In the genomic region with DNA sequence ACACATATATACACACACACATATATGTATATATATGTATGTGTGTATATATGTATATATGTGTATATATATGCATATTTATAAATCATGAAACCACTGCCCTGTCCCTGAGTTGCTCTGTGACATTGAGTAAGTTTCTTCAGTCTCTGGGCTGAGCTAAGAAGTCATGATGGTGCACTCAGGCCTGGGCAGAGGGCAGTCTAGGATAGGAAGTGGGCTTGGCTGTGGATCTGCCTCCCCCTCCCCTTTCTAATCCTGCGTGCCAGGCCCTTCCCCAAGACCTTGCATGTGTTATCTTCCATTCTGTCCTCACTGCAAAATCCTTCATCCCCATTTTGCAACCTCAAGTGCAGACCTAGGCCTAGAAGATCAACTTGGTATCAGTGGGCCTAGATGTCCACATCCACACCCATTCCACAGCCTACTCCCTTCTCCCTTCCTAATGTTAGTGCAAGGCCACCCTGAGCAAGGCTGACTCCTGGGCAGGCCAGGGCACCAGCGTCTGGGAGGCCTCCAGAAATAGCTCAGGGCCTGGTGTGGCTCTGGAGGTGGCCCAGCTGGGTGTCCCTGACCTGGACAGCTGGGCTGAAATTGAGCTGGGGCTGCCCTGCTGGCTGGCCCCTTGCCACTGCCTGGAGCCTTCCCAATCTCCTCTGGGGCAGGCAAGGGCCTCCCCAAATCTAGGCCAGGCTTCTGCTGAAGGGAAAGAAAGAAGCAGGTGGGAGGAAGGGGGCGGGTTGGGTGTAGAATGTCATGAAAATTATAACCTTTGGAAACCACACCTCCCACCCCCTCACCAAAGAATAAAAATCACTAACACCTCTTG, we compare ENCODE assay signal across 9 cellular contexts. TPM values are rescaled to one million over a fixed set of nuclear protein-coding genes. Genes with fewer than 3 reads are reported as not detected.
A peak's percentile ranks its signal among the peaks of the same experiment; 100 is the strongest.
DNase-seq lines count a peak whose midpoint lies in the region; ATAC-seq, FAIRE-seq and TF ChIP-seq lines count a peak whose summit lies in the region.
"Had no signal": no experiment of that assay in that cellular context is flagged by ENCODE, and none has a peak within 500 bp of the region (broad histone marks: within the 10 kb centered on the region; RNA-seq: fewer than 3 reads in every experiment).

No MANE protein-coding gene starts in this region.

- no peak overlapping the region for H4K8ac ChIP-seq in neuronal stem cell (ENCODE audit: low read depth, low read length)

- no peak overlapping the region for H2BK15ac ChIP-seq in neuronal stem cell (ENCODE audit: low read length)

- POLR2A ChIA-PET in PC-3 (lab: Charles Lee; ENCODE audit: unreplicated experiment), result no interaction called here

- intact Hi-C loops in PC-3 (cut with micrococcal nuclease) (no loop called here), transverse colon (cut with DNase I; ENCODE audit: low total_unique reads) (no loop called here)

- H3K4me1 ChIP-seq in PC-3 (ENCODE audit: insufficient read depth, low read length) (peaks cover 29% of the 10 kb centered on the region), neuronal stem cell (ENCODE audit: control insufficient read depth in 2 of 2, insufficient read depth in 1 of 2, low read depth in 1 of 2, low read length in 2 of 2) (peaks cover 0 to 4% of the 10 kb centered on the region in 2 donors), transverse colon (peaks cover 3 to 23% (median 10%) of the 10 kb centered on the region in 4 donors)

- H3K79me2 ChIP-seq in PC-3 (ENCODE audit: low read length), result peaks cover 57% of the 10 kb centered on the region

- TF ChIP-seq EP300 in transverse colon (IDR thresholded peaks at IDR 0.05; ENCODE audit: low read depth), result no peak

- H3K23ac ChIP-seq in neuronal stem cell (ENCODE audit: low read depth, low read length, poor library complexity), result no peak overlapping the region

- no peak overlapping the region for H3K9ac ChIP-seq in PC-3 (ENCODE audit: low read length)
- H3K9ac ChIP-seq in neuronal stem cell (ENCODE audit: low read depth, low read length, poor library complexity), result no peak overlapping the region

- H3F3A ChIP-seq in PC-3 (ENCODE audit: low read length, unreplicated experiment), result peaks cover 6% of the 10 kb centered on the region

- no peaks in the 10 kb centered on the region for H3K9me3 ChIP-seq in PC-3 (ENCODE audit: low read length)
- H3K9me3 ChIP-seq in neuronal stem cell (replicated peaks in 1 of 2; ENCODE audit: control insufficient read depth in 2 of 2, insufficient read depth in 1 of 2, low read depth in 1 of 2, low read length in 2 of 2), result peaks cover 0 to 2% of the 10 kb centered on the region in 2 donors
- H3K9me3 ChIP-seq in transverse colon, result no peaks in the 10 kb centered on the region

- no peak overlapping the region for H3K14ac ChIP-seq in neuronal stem cell (ENCODE audit: low read length)

- WGBS in neuronal stem cell (ENCODE audit: extremely low coverage in 2 of 2, insufficient read length in 2 of 2, insufficient replicate concordance in 1 of 2), 2 donors, result no CpG with 5 or more reads among the region's 3 CpGs
- WGBS in transverse colon (ENCODE audit: low coverage in 1 of 2), 2 donors, result 65 to 100% methylated on average over 1 to 3 of the region's 3 CpGs

- H3K4me3 ChIP-seq in PC-3 (ENCODE audit: low read length) (peak overlapping the region; percentile 32; the same call in 1 of the 2 replicates), neuronal stem cell (ENCODE audit: low read length in 2 of 2) (peak overlapping the region in 1 of 2 donors; percentile 59), transverse colon (no peak overlapping the region)

- H3K36me3 ChIP-seq in PC-3 (ENCODE audit: low read depth, low read length) (no peaks in the 10 kb centered on the region), neuronal stem cell (replicated peaks in 1 of 2; ENCODE audit: control insufficient read depth in 2 of 2, insufficient read depth in 2 of 2, low read length in 2 of 2) (peaks cover 0 to 2% of the 10 kb centered on the region in 2 donors), transverse colon (no peaks in the 10 kb centered on the region)

- DNase-seq in D721Med (ENCODE audit: insufficient read length, low spot score) (no peak), PC-3 (no peak), caudate nucleus (lab: John Stamatoyannopoulos, UW) (peak in 37 of 61 donors; percentile 7 to 84 (median 32)), neuronal stem cell (ENCODE audit: low spot score) (no peak), transverse colon (no peak), foreskin melanocyte (no peak)
- DNase-seq: NCI-H1436 treated with DMSO at 0.1 percent for 48 hours had no signal

- no peak overlapping the region for H2BK5ac ChIP-seq in neuronal stem cell (ENCODE audit: low read length)

- H4K20me1 ChIP-seq in PC-3 (ENCODE audit: low read length), result no peaks in the 10 kb centered on the region

- no peak for TF ChIP-seq POLR2A in transverse colon (IDR thresholded peaks at IDR 0.05)

- TF ChIP-seq CTCF in D721Med (IDR thresholded peaks at IDR 0.05; ENCODE audit: insufficient read depth, missing control alignments) (peak; percentile 13), PC-3 (conservative IDR thresholded peaks at IDR 0.05; ENCODE audit: low read depth, low read length) (no peak), transverse colon (IDR thresholded peaks at IDR 0.05) (no peak)

- peaks cover 4% of the 10 kb centered on the region for H3K79me1 ChIP-seq in neuronal stem cell (ENCODE audit: low read depth, low read length)

- H3K27me3 ChIP-seq in PC-3 (ENCODE audit: low read length) (no peaks in the 10 kb centered on the region), neuronal stem cell (ENCODE audit: control insufficient read depth in 3 of 3, insufficient read depth in 3 of 3, low read depth in 1 of 3, low read length in 3 of 3) (peaks cover 0 to 7% (median 0%) of the 10 kb centered on the region in 3 experiments), transverse colon (no peaks in the 10 kb centered on the region)

- no peak for ATAC-seq in PC-3
- no peak for ATAC-seq in GM21515 (IDR thresholded peaks at IDR 0.05; ENCODE audit: unreplicated experiment)
- ATAC-seq in GM19463 (IDR thresholded peaks at IDR 0.05; ENCODE audit: unreplicated experiment), result no peak

- H4K91ac ChIP-seq in neuronal stem cell (ENCODE audit: low read depth, low read length, poor library complexity), result no peak overlapping the region

- no peak overlapping the region for H2BK12ac ChIP-seq in neuronal stem cell (ENCODE audit: low read length)

- H3K18ac ChIP-seq in neuronal stem cell (ENCODE audit: low read length), result no peak overlapping the region

- H3K4ac ChIP-seq in neuronal stem cell (ENCODE audit: low read length), result no peak overlapping the region

- H3K4me2 ChIP-seq in PC-3 (ENCODE audit: low read length) (peak overlapping the region; percentile 48), neuronal stem cell (ENCODE audit: insufficient read depth, low read length, poor library complexity, severe bottlenecking) (no peak overlapping the region)

- H3K9me2 ChIP-seq in PC-3 (replicated peaks; ENCODE audit: low read length), result no peaks in the 10 kb centered on the region

- no TSS peak for BruUV-seq in PC-3 (replicated peaks; lab: Mats Ljungman, UMichigan)

- in situ Hi-C loops in transverse colon (cut with MboI; ENCODE audit: low pct_ligation_motif_present in 1 of 4, low pct_unique_long_range_greater_than_20kb in 1 of 4, low sequenced_read_pairs in 3 of 4), result loop anchor here in 1 of 4 donors (25.0 kb wide), 1 partner anchor 277 kb away; a partner anchor contains a TSS

- no peak overlapping the region for H2BK120ac ChIP-seq in neuronal stem cell (ENCODE audit: low read depth, low read length)

- CTCF ChIA-PET in PC-3 (lab: Charles Lee), result no interaction called here

- H2AFZ ChIP-seq in PC-3 (ENCODE audit: low read length), result no peak overlapping the region
- H2AFZ ChIP-seq in neuronal stem cell (ENCODE audit: low read length), result no peak overlapping the region

- FAIRE-seq in D721Med (lab: Jason Lieb, UNC), result no peak

- H2AK5ac ChIP-seq in neuronal stem cell (ENCODE audit: low read depth, low read length), result peak overlapping the region; percentile 20

- H3K27ac ChIP-seq in PC-3 (ENCODE audit: low read length) (no peak overlapping the region), caudate nucleus (ENCODE audit: low read depth, low read length) (no peak overlapping the region), neuronal stem cell (replicated peaks; ENCODE audit: low read length) (no peak overlapping the region), transverse colon (peak overlapping the region in 1 of 4 donors; percentile 12)

RNA-seq across cellular contexts. Expression of a gene that starts 1.9 kb away (rescaled TPM):
- total RNA-seq in PC-3 (2014; rRNA removed) (23.0 and 28.4 TPM in 2 replicates), transverse colon (10 to 100 TPM in 1 of 4 donors, 1 to 10 TPM in 3; 4.0 to 14.6 (median 6.9) TPM)
- polyA plus RNA-seq in neuronal stem cell (2013, experiment 1 of 2), result 12.2 TPM
- 11.7 TPM for polyA plus RNA-seq in neuronal stem cell (2013, experiment 2 of 2)

Comparison
In these comparisons a context has a peak if more than half of its experiments do, and no peak if none do; other contexts are left out.
1. DNase-seq: peak in caudate nucleus (37 of 61); none in D721Med (single experiment), PC-3 (single experiment), neuronal stem cell (single experiment), transverse colon (single experiment) and foreskin melanocyte (single experiment).